In genomic region chr3:41024031-41024836, GRCh38 we compare ENCODE assay signal across 17 cellular contexts.
DNase-seq lines count a peak whose midpoint lies in the region; TF ChIP-seq lines count a peak whose summit lies in the region.
"Had no signal": no experiment of that assay in that cellular context is flagged by ENCODE, and none has a peak within 500 bp of the region (broad histone marks: within the 10 kb centered on the region; RNA-seq: fewer than 3 reads in every experiment).

No MANE protein-coding gene starts in this region.

- H3K4me1 ChIP-seq in endodermal cell (ENCODE audit: control insufficient read depth, insufficient read depth, low read length) (peaks cover 5% of the 10 kb centered on the region), smooth muscle cell (ENCODE audit: low read depth) (no peaks in the 10 kb centered on the region)
- H3K4me1 ChIP-seq: HAP-1 had no signal

- no peaks in the 10 kb centered on the region for H3K36me3 ChIP-seq in endodermal cell (ENCODE audit: control insufficient read depth, insufficient read depth, low read length)
- no peaks in the 10 kb centered on the region for H3K36me3 ChIP-seq in smooth muscle cell (ENCODE audit: low read depth)
- H3K36me3 ChIP-seq: BLaER1 treated with 17β-estradiol and CSF1 and Interleukin-3, amounts not matched to agents 10 nM and 100 nM; HAP-1 had no signal

- H3K4me3 ChIP-seq in endodermal cell (ENCODE audit: low read length) (no peak overlapping the region), smooth muscle cell (no peak overlapping the region)
- H3K4me3 ChIP-seq: BLaER1 treated with 17β-estradiol and CSF1 and Interleukin-3, amounts not matched to agents 10 nM and 100 nM; GM12878; HAP-1 had no signal

- H3K9me3 Mint-ChIP-seq in endodermal cell (no peaks in the 10 kb centered on the region), mesothelial cell of epicardium (no peaks in the 10 kb centered on the region)
- H3K9me3 Mint-ChIP-seq: CD4-positive, CD25-positive, alpha-beta regulatory T cell had no signal

- H3K27ac ChIP-seq in endodermal cell (ENCODE audit: low read depth, low read length) (peak overlapping the region; percentile 25), smooth muscle cell (ENCODE audit: low read depth) (no peak overlapping the region)
- H3K27ac ChIP-seq: BLaER1 treated with 17β-estradiol and CSF1 and Interleukin-3, amounts not matched to agents 10 nM and 100 nM had no signal

- H3K4me2 ChIP-seq in smooth muscle cell: no peak overlapping the region
- H3K4me2 ChIP-seq: BLaER1 treated with 17β-estradiol and CSF1 and Interleukin-3, amounts not matched to agents 10 nM and 100 nM had no signal

- peak overlapping the region; percentile 20 for H3K27ac Mint-ChIP-seq in endodermal cell
- H3K27ac Mint-ChIP-seq in mesothelial cell of epicardium: peak overlapping the region; percentile 11

- no peaks in the 10 kb centered on the region for H3K79me2 ChIP-seq in smooth muscle cell (ENCODE audit: low read depth)

- no peaks in the 10 kb centered on the region for H4K20me1 ChIP-seq in smooth muscle cell (ENCODE audit: low read depth)
- H4K20me1 ChIP-seq: BLaER1 treated with 17β-estradiol and CSF1 and Interleukin-3, amounts not matched to agents 10 nM and 100 nM had no signal

- no peaks in the 10 kb centered on the region for H3K4me1 Mint-ChIP-seq in endodermal cell
- H3K4me1 Mint-ChIP-seq in mesothelial cell of epicardium: no peaks in the 10 kb centered on the region
- H3K4me1 Mint-ChIP-seq: CD4-positive, CD25-positive, alpha-beta regulatory T cell had no signal

- 82 to 90% methylated on average over 4 to 5 of the region's 5 CpGs for WGBS in endodermal cell (ENCODE audit: insufficient coverage in 1 of 2, insufficient read length in 1 of 2), 2 experiments
- WGBS in smooth muscle cell (ENCODE audit: low lambda C conversion rate): 63% methylated on average over 5 of the region's 5 CpGs

- TF ChIP-seq CTCF in endodermal cell (conservative IDR thresholded peaks at IDR 0.05) (no peak), mesothelial cell of epicardium (IDR thresholded peaks at IDR 0.05; ENCODE audit: unreplicated experiment) (no peak), smooth muscle cell (IDR thresholded peaks at IDR 0.05; ENCODE audit: borderline replicate concordance, insufficient read depth, poor library complexity, severe bottlenecking) (no peak)

- H3K9me3 ChIP-seq in endodermal cell (ENCODE audit: control insufficient read depth, low read length) (no peaks in the 10 kb centered on the region), smooth muscle cell (replicated peaks; ENCODE audit: low read depth) (no peaks in the 10 kb centered on the region)
- H3K9me3 ChIP-seq: BLaER1 treated with 17β-estradiol and CSF1 and Interleukin-3, amounts not matched to agents 10 nM and 100 nM; HAP-1 had no signal

- peak overlapping the region; percentile 1 for H2AFZ ChIP-seq in smooth muscle cell (ENCODE audit: low read depth)

- H3K36me3 Mint-ChIP-seq in endodermal cell (ENCODE audit: low read depth) (no peaks in the 10 kb centered on the region), mesothelial cell of epicardium (no peaks in the 10 kb centered on the region)
- H3K36me3 Mint-ChIP-seq: CD4-positive, CD25-positive, alpha-beta regulatory T cell had no signal

- no peaks in the 10 kb centered on the region for H3F3A ChIP-seq in smooth muscle cell (ENCODE audit: low read depth)

- no peak overlapping the region for H3K9ac ChIP-seq in endodermal cell (ENCODE audit: extremely low read depth, low read length, poor library complexity, severe bottlenecking)
- H3K9ac ChIP-seq in smooth muscle cell (ENCODE audit: low read depth): no peak overlapping the region
- H3K9ac ChIP-seq: BLaER1 treated with 17β-estradiol and CSF1 and Interleukin-3, amounts not matched to agents 10 nM and 100 nM had no signal

- H3K4me3 Mint-ChIP-seq in endodermal cell (no peak overlapping the region), mesothelial cell of epicardium (no peak overlapping the region)
- H3K4me3 Mint-ChIP-seq: CD4-positive, CD25-positive, alpha-beta regulatory T cell had no signal

- no peaks in the 10 kb centered on the region for H3K27me3 ChIP-seq in endodermal cell (ENCODE audit: control insufficient read depth, insufficient read depth, low read length, poor library complexity, severe bottlenecking)
- no peaks in the 10 kb centered on the region for H3K27me3 ChIP-seq in smooth muscle cell (ENCODE audit: low read depth)
- H3K27me3 ChIP-seq: BLaER1 treated with 17β-estradiol and CSF1 and Interleukin-3, amounts not matched to agents 10 nM and 100 nM had no signal

- no peaks in the 10 kb centered on the region for H3K27me3 Mint-ChIP-seq in endodermal cell (ENCODE audit: insufficient read depth)
- H3K27me3 Mint-ChIP-seq in mesothelial cell of epicardium (ENCODE audit: low read depth): no peaks in the 10 kb centered on the region

- DNase-seq in NCI-H2171 treated with DMSO at 0.1 percent for 48 hours (lab: John Stamatoyannopoulos, UW) (peak; percentile 1), NCI-H2171 (lab: John Stamatoyannopoulos, UW) (no peak), endodermal cell (no peak), mesothelial cell of epicardium (ENCODE audit: low spot score in 2 of 2, unreplicated experiment in 2 of 2) (no peak), smooth muscle cell (lab: John Stamatoyannopoulos, UW; ENCODE audit: unreplicated experiment) (no peak), occipital lobe (lab: John Stamatoyannopoulos, UW) (no peak), NCI-H2029 (lab: John Stamatoyannopoulos, UW) (no peak), NCI-H345 (lab: John Stamatoyannopoulos, UW) (no peak)
- DNase-seq: 8988T; ACHN; Calu3; CD4-positive, CD25-positive, alpha-beta regulatory T cell; DMS 273 treated with DMSO at 0.1 percent for 48 hours; GOT3 had no signal
